Comparison of ENCODE assay signal across 8 cellular contexts in the genomic region with DNA sequence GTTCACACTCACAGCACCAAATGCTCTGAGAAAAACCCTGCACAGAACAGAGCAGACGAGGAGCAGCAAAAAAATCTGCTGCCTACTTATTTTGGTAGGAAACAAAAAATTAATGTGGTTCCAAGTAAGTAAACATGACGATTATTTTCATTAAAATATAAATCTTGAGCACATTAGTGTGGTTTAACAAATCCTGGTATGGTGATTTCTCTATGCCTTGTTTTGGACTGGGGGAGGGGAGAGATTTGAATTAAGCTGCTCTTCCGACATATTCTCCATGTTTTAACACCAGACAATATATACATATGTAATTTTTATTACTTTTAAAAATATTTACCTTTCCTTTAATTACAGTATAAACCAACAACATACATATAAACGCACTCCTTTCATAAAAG. TPM values are rescaled to one million over a fixed set of nuclear protein-coding genes. Genes with fewer than 3 reads are reported as not detected.
DNase-seq lines count a peak whose midpoint lies in the region; ATAC-seq and TF ChIP-seq lines count a peak whose summit lies in the region.

No MANE protein-coding gene starts in this region.

- H3K27ac ChIP-seq in HUES64 (ENCODE audit: low read depth, low read length) = no peak overlapping the region
- H3K27ac ChIP-seq in muscle layer of colon (ENCODE audit: low read depth, low read length) = peak overlapping the region; percentile 99

- H3K4me1 Mint-ChIP-seq in chondrocyte (ENCODE audit: low read depth) = peaks cover 54% of the 10 kb centered on the region

- in situ Hi-C loops in ACHN (cut with HindIII; ENCODE audit: low pct_ligation_motif_present, low pct_unique_long_range_greater_than_20kb, low sequenced_read_pairs) = no loop called here

- peak overlapping the region; percentile 83 for H3K4me3 Mint-ChIP-seq in chondrocyte (ENCODE audit: unreplicated experiment)

- TF ChIP-seq CTCF in chondrocyte (IDR thresholded peaks at IDR 0.05) = no peak

- H3K27me3 ChIP-seq in HUES64 (ENCODE audit: insufficient read depth, low read length) (peaks cover 21% of the 10 kb centered on the region), muscle layer of colon (ENCODE audit: control insufficient read depth in 1 of 2, insufficient read depth in 2 of 2, low read length in 2 of 2) (no peaks in the 10 kb centered on the region)

- peak; percentile 10 for DNase-seq in ACHN
- no peak for DNase-seq in chondrocyte (ENCODE audit: low spot score)
- DNase-seq in germinal center (ENCODE audit: low spot score) = no peak
- DNase-seq in HuH-7 (ENCODE audit: low spot score) = no peak

- H3K9me3 Mint-ChIP-seq in chondrocyte (ENCODE audit: low read depth) = no peaks in the 10 kb centered on the region

- no peaks in the 10 kb centered on the region for H3K9me3 ChIP-seq in HUES64 (ENCODE audit: insufficient read depth, low read depth, low read length)
- H3K9me3 ChIP-seq in muscle layer of colon (ENCODE audit: low read length) = no peaks in the 10 kb centered on the region

- H3K9ac ChIP-seq in HUES64 (ENCODE audit: low read depth, low read length) = no peak overlapping the region; the same call in 1 of the 2 replicates
- H3K9ac ChIP-seq in muscle layer of colon (ENCODE audit: low read length) = peak overlapping the region; percentile 94

- 32% methylated on average over 3 of the region's 4 CpGs for WGBS in HUES64

- no peak for ATAC-seq in HG02588 (IDR thresholded peaks at IDR 0.05; ENCODE audit: unreplicated experiment)
- no peak for ATAC-seq in GM19351 (IDR thresholded peaks at IDR 0.05; ENCODE audit: unreplicated experiment)

- peak overlapping the region; percentile 91 for H3K27ac Mint-ChIP-seq in chondrocyte (ENCODE audit: unreplicated experiment)

- peaks cover 45% of the 10 kb centered on the region for H3K4me1 ChIP-seq in HUES64 (ENCODE audit: insufficient read depth, low read length)
- peaks cover 11% of the 10 kb centered on the region for H3K4me1 ChIP-seq in muscle layer of colon (ENCODE audit: insufficient read depth, low read length)

- H3K36me3 ChIP-seq in HUES64 (ENCODE audit: insufficient read depth, low read length) (no peaks in the 10 kb centered on the region; the same call in 1 of the 2 replicates), muscle layer of colon (ENCODE audit: insufficient read depth, low read length) (peaks cover 5% of the 10 kb centered on the region)

- no peaks in the 10 kb centered on the region for H3K27me3 Mint-ChIP-seq in chondrocyte (ENCODE audit: low read depth)

- H3K36me3 Mint-ChIP-seq in chondrocyte (ENCODE audit: low read depth) = no peaks in the 10 kb centered on the region

- H3K4me3 ChIP-seq in HUES64 (ENCODE audit: low read length) = peak overlapping the region; percentile 71
- H3K4me3 ChIP-seq in muscle layer of colon (ENCODE audit: low read depth in 1 of 2, low read length in 2 of 2) = peak overlapping the region; percentile 97 to 99

RNA-seq across cellular contexts. Expression of gene CAMK2D, which starts 1.8 kb away (rescaled TPM):
- 15.8 TPM for polyA plus RNA-seq in HUES64 (2013, experiment 1 of 2)
- polyA plus RNA-seq in HUES64 (2013, experiment 2 of 2) = 21.6 TPM
- 69.2 to 76.8 TPM (median 73.7 TPM) in 3 replicates for total RNA-seq in chondrocyte
